9 cellular contexts compared by ENCODE assay signal in the genomic region with DNA sequence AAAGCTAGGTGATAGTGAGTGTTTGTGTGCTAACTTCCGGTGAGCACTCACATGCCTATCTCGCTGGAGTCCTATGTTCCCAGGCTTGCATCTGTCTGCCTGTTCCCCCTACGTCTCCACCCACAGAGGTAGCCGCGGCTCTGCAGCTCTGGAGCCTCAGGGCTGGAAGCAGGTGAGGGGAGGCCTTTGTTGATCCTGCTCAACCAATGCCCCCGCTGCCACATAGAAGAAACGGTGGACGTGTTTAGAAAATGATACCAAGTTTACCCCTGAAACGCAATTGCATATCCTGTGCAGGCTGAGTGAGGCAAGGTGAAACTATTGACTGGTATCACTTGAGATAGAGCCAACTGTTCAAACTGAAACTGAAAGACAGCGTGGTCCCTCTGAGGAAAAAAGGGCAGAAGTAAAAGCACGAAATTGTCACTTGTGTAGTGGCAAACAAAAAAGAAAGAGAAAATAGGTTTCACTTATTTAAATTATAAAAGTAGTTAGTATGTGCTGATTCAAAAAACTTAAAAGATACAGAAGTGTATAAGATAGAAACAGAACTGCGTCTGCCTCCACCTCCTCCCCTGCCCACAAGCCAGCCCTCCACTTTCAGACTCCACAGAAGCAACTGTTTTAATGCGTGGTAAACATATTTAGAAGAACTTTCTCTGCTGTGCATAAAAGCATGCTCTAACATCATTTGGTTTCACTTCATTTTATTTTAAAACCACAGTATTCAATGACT. TPM values are rescaled to one million over a fixed set of nuclear protein-coding genes. Genes with fewer than 3 reads are reported as not detected.
DNase-seq lines count a peak whose midpoint lies in the region; ATAC-seq and TF ChIP-seq lines count a peak whose summit lies in the region.
"Had no signal": no experiment of that assay in that cellular context is flagged by ENCODE, and none has a peak within 500 bp of the region (broad histone marks: within the 10 kb centered on the region; RNA-seq: fewer than 3 reads in every experiment).

No MANE protein-coding gene starts in this region.

- H3K27ac Mint-ChIP-seq in activated naive CD4-positive, alpha-beta T cell treated with anti-CD3 and anti-CD28 coated beads, Interleukin-2, amount 50 U/mL, for 72 hours = peak overlapping the region; percentile 73 to 95

- no peaks in the 10 kb centered on the region for H3K36me3 ChIP-seq in Panc1 (ENCODE audit: control insufficient read depth, insufficient read depth, low read length)
- no peaks in the 10 kb centered on the region for H3K36me3 ChIP-seq in psoas muscle (ENCODE audit: insufficient read depth in 1 of 2, low read depth in 1 of 2)
- H3K36me3 ChIP-seq in H7 (replicated peaks; ENCODE audit: control insufficient read depth, insufficient read depth, low read length) = no peaks in the 10 kb centered on the region

- peaks cover 9 to 26% of the 10 kb centered on the region in 2 donors for H3K36me3 Mint-ChIP-seq in activated naive CD4-positive, alpha-beta T cell treated with anti-CD3 and anti-CD28 coated beads, Interleukin-2, amount 50 U/mL, for 72 hours

- H3K9me3 ChIP-seq in Panc1 (ENCODE audit: control insufficient read depth, insufficient read depth, low read depth, low read length) (no peaks in the 10 kb centered on the region), psoas muscle (no peaks in the 10 kb centered on the region)

- H3K4me3 ChIP-seq in Panc1 (ENCODE audit: low read depth in 2 of 2, low read length in 2 of 2) (peak overlapping the region; percentile 31 to 51), psoas muscle (peak overlapping the region; percentile 37), H7 (ENCODE audit: insufficient read depth, low read depth, low read length) (no peak overlapping the region)
- H3K4me3 ChIP-seq: A549 had no signal

- H3K27me3 ChIP-seq in Panc1 (ENCODE audit: control insufficient read depth, insufficient read depth, low read length) (no peaks in the 10 kb centered on the region), psoas muscle (ENCODE audit: insufficient read depth in 3 of 3, low read length in 2 of 3) (no peaks in the 10 kb centered on the region), H7 (ENCODE audit: control insufficient read depth, insufficient read depth, low read length) (no peaks in the 10 kb centered on the region; the same call in 1 of the 2 replicates)

- intact Hi-C loops in Panc1 (cut with micrococcal nuclease; ENCODE audit: unreplicated experiment) (loop anchor here (5.0 kb wide), 1 partner anchor 40 kb away; the partner anchor contains the start of gene ETS2), psoas muscle (cut with DNase I) (no loop called here)

- peaks cover 5 to 16% of the 10 kb centered on the region in 2 donors for H3K9me3 Mint-ChIP-seq in activated naive CD4-positive, alpha-beta T cell treated with anti-CD3 and anti-CD28 coated beads, Interleukin-2, amount 50 U/mL, for 72 hours

- no peak for TF ChIP-seq CTCF in Panc1 (IDR thresholded peaks at IDR 0.05)
- TF ChIP-seq CTCF in psoas muscle (IDR thresholded peaks at IDR 0.05) = no peak

- in situ Hi-C loops in Panc1 (cut with HindIII; ENCODE audit: low pct_unique_long_range_greater_than_20kb, low sequenced_read_pairs) = no loop called here

- DNase-seq in NCI-H748 (lab: John Stamatoyannopoulos, UW; ENCODE audit: unreplicated experiment) (peak; percentile 27), NCI-H748 treated with DMSO at 0.1 percent for 48 hours (lab: John Stamatoyannopoulos, UW) (no peak), Panc1 (ENCODE audit: low read depth, low spot score) (no peak), psoas muscle (no peak), ureter (ENCODE audit: low spot score) (no peak), H7 (no peak)
- DNase-seq in activated naive CD4-positive, alpha-beta T cell treated with anti-CD3 and anti-CD28 coated beads, Interleukin-2, amount 50 U/mL, for 72 hours (ENCODE audit: low spot score in 2 of 2) = peak; percentile 62 to 67

- ATAC-seq in HG03060 (IDR thresholded peaks at IDR 0.05; ENCODE audit: low read depth, unreplicated experiment) (peak; percentile 85), Panc1 (peak; percentile 43; the same call in 1 of the 2 replicates), psoas muscle (no peak)
- peak; percentile 81 to 85 for ATAC-seq in activated naive CD4-positive, alpha-beta T cell treated with anti-CD3 and anti-CD28 coated beads, Interleukin-2, amount 50 U/mL, for 72 hours
- ATAC-seq: A549 had no signal

- H3K27ac ChIP-seq in Panc1 (ENCODE audit: low read length) (peak overlapping the region; percentile 98), psoas muscle (no peak overlapping the region)
- H3K27ac ChIP-seq: A549 had no signal

- 61 to 70% (median 62%) methylated on average over 13 of the region's 13 CpGs for WGBS in psoas muscle, 3 donors

- no TSS peak for BruUV-seq in Panc1 (replicated peaks; lab: Mats Ljungman, UMichigan)

- CTCF ChIA-PET in Panc1 (lab: Charles Lee) = no interaction called here

- H3K4me1 ChIP-seq in Panc1 (ENCODE audit: control insufficient read depth, insufficient read depth, low read length) (peaks cover 32% of the 10 kb centered on the region), psoas muscle (no peaks in the 10 kb centered on the region)

- POLR2A ChIA-PET in Panc1 (lab: Charles Lee) = interaction anchor here (0.6 kb wide), 1 partner anchor 17 kb away, joined by 3 read pairs; no protein-coding TSS in a partner anchor

RNA-seq across cellular contexts. Expression of gene ETS2, which starts 38.6 kb away (rescaled TPM):
- total RNA-seq in Panc1 (2021; ENCODE audit: unreplicated experiment) (132 TPM), psoas muscle (100 to 1,000 TPM in 1 of 4 donors, 10 to 100 TPM in 3; 37.0 to 494 (median 96.6) TPM), ureter (221 TPM)
- polyA plus RNA-seq in Panc1 (2012; ENCODE audit: insufficient read length) = 62.0 TPM
- total RNA-seq in activated naive CD4-positive, alpha-beta T cell treated with anti-CD3 and anti-CD28 coated beads, Interleukin-2, amount 50 U/mL, for 72 hours = 10 to 100 TPM; 35.8 to 48.3 TPM
- polyA plus RNA-seq in psoas muscle = 100 to 1,000 TPM in 1 of 3 donors, 10 to 100 TPM in 2; 43.4 to 115 (median 57.8) TPM
- total RNA-seq in H7 (2014; rRNA removed; shearing (Covaris generic)) = 47.9 and 52.2 TPM in 2 replicates

Comparison
In these comparisons a context has a peak if more than half of its experiments do, and no peak if none do; other contexts are left out.
1. DNase-seq: peak in NCI-H748 (single experiment) and activated naive CD4-positive, alpha-beta T cell treated with anti-CD3 and anti-CD28 coated beads, Interleukin-2, amount 50 U/mL, for 72 hours (2 of 2); none in NCI-H748 treated with DMSO at 0.1 percent for 48 hours (single experiment), Panc1 (single experiment), psoas muscle (0 of 2), ureter (single experiment) and H7 (single experiment).
2. ATAC-seq: peak in HG03060 (single experiment), Panc1 (single experiment) and activated naive CD4-positive, alpha-beta T cell treated with anti-CD3 and anti-CD28 coated beads, Interleukin-2, amount 50 U/mL, for 72 hours (2 of 2); none in psoas muscle (0 of 4).